9 cellular contexts compared by ENCODE assay signal in genomic region chr10:100655760-100656421, GRCh38.
DNase-seq lines count a peak whose midpoint lies in the region; ATAC-seq and TF ChIP-seq lines count a peak whose summit lies in the region.
"Had no signal": no experiment of that assay in that cellular context is flagged by ENCODE, and none has a peak within 500 bp of the region (broad histone marks: within the 10 kb centered on the region; RNA-seq: fewer than 3 reads in every experiment).

No MANE protein-coding gene starts in this region.

- peak overlapping the region; percentile 47 for H3K4me3 ChIP-seq in A673 (ENCODE audit: low read depth, low read length, poor library complexity, severe bottlenecking)
- H3K4me3 ChIP-seq in H7 (ENCODE audit: insufficient read depth, low read depth, low read length), result peak overlapping the region; percentile 54
- peak overlapping the region; percentile 33 for H3K4me3 ChIP-seq in mesodermal cell (ENCODE audit: extremely low read depth, insufficient read depth, low read length, poor library complexity, severe bottlenecking)
- no peak overlapping the region for H3K4me3 ChIP-seq in GM23248

- no peak overlapping the region for H3K9ac ChIP-seq in GM23248

- H3K27me3 ChIP-seq in A673 (replicated peaks; ENCODE audit: insufficient read depth, low read depth, low read length, poor library complexity), result peaks cover 75% of the 10 kb centered on the region
- peaks cover 75% of the 10 kb centered on the region for H3K27me3 ChIP-seq in H7 (ENCODE audit: control insufficient read depth, insufficient read depth, low read length)
- peaks cover 76% of the 10 kb centered on the region for H3K27me3 ChIP-seq in GM23248 (replicated peaks; ENCODE audit: insufficient read depth)

- in situ Hi-C loops in GM23248 (cut with MboI), result no loop called here

- no peak for DNase-seq in A673 (ENCODE audit: low spot score)
- peak; percentile 83 for DNase-seq in H7
- DNase-seq in activated naive CD8-positive, alpha-beta T cell treated with anti-CD3 and anti-CD28 coated beads, Interleukin-2, amount 10 ng/mL, durations not matched to agents 7 days and 5 days, result no peak
- DNase-seq in GM23248, result no peak
- DNase-seq in NCI-H2107 (lab: John Stamatoyannopoulos, UW), result no peak
- no peak for DNase-seq in NCI-H774 (lab: John Stamatoyannopoulos, UW)
- DNase-seq: transverse colon had no signal

- H3K79me2 ChIP-seq in GM23248 (ENCODE audit: insufficient read depth), result no peaks in the 10 kb centered on the region

- H3F3A ChIP-seq in GM23248 (ENCODE audit: insufficient read depth), result no peaks in the 10 kb centered on the region

- WGBS in mesodermal cell (ENCODE audit: insufficient coverage in 2 of 2), 2 experiments, result 1 to 2% methylated on average over 24 to 28 of the region's 45 CpGs
- 1 to 2% methylated on average over 37 to 45 of the region's 45 CpGs for WGBS in GM23248 (ENCODE audit: low coverage in 1 of 2, low lambda C conversion rate in 2 of 2, missing lambda C conversion rate in 2 of 2), 2 experiments

- CTCF ChIA-PET in A673 (lab: Charles Lee), result no interaction called here

- H3K4me1 Mint-ChIP-seq in activated naive CD8-positive, alpha-beta T cell treated with anti-CD3 and anti-CD28 coated beads, Interleukin-2, amount 10 ng/mL, durations not matched to agents 7 days and 5 days, result peaks cover 21% of the 10 kb centered on the region

- H3K9me3 ChIP-seq in A673 (ENCODE audit: low read depth, low read length, poor library complexity, severe bottlenecking) (no peaks in the 10 kb centered on the region), mesodermal cell (ENCODE audit: control insufficient read depth, low read length) (no peaks in the 10 kb centered on the region), GM23248 (ENCODE audit: low read depth) (no peaks in the 10 kb centered on the region)
- H3K9me3 ChIP-seq: transverse colon had no signal

- H4K20me1 ChIP-seq in GM23248 (ENCODE audit: insufficient read depth), result no peaks in the 10 kb centered on the region

- H3K36me3 ChIP-seq in A673 (ENCODE audit: insufficient read depth, low read length, poor library complexity, severe bottlenecking), result no peaks in the 10 kb centered on the region
- no peaks in the 10 kb centered on the region for H3K36me3 ChIP-seq in H7 (replicated peaks; ENCODE audit: control insufficient read depth, insufficient read depth, low read length)
- no peaks in the 10 kb centered on the region for H3K36me3 ChIP-seq in mesodermal cell (ENCODE audit: control insufficient read depth, insufficient read depth, low read length)
- H3K36me3 ChIP-seq in GM23248 (ENCODE audit: low read depth), result no peaks in the 10 kb centered on the region
- H3K36me3 ChIP-seq: transverse colon had no signal

- H3K4me3 Mint-ChIP-seq in activated naive CD8-positive, alpha-beta T cell treated with anti-CD3 and anti-CD28 coated beads, Interleukin-2, amount 10 ng/mL, durations not matched to agents 7 days and 5 days, result peak overlapping the region; percentile 84

- H3K9me3 Mint-ChIP-seq in activated naive CD8-positive, alpha-beta T cell treated with anti-CD3 and anti-CD28 coated beads, Interleukin-2, amount 10 ng/mL, durations not matched to agents 7 days and 5 days, result no peaks in the 10 kb centered on the region

- H3K4me1 ChIP-seq in A673 (ENCODE audit: insufficient read depth, low read length, poor library complexity, severe bottlenecking) (peaks cover 17% of the 10 kb centered on the region), mesodermal cell (ENCODE audit: control insufficient read depth, insufficient read depth, low read length, poor library complexity, severe bottlenecking) (peaks cover 11% of the 10 kb centered on the region), GM23248 (ENCODE audit: insufficient read depth) (no peaks in the 10 kb centered on the region)

- H2AFZ ChIP-seq in GM23248, result no peak overlapping the region

- H3K27ac Mint-ChIP-seq in activated naive CD8-positive, alpha-beta T cell treated with anti-CD3 and anti-CD28 coated beads, Interleukin-2, amount 10 ng/mL, durations not matched to agents 7 days and 5 days, result no peak overlapping the region

- H3K36me3 Mint-ChIP-seq in activated naive CD8-positive, alpha-beta T cell treated with anti-CD3 and anti-CD28 coated beads, Interleukin-2, amount 10 ng/mL, durations not matched to agents 7 days and 5 days, result peaks cover 2% of the 10 kb centered on the region

- TF ChIP-seq CTCF in A673 (conservative IDR thresholded peaks at IDR 0.05; ENCODE audit: low read depth, low read length), result no peak

- H3K4me2 ChIP-seq in GM23248 (ENCODE audit: unreplicated experiment), result no peak overlapping the region

- no peak for ATAC-seq in activated naive CD8-positive, alpha-beta T cell treated with anti-CD3 and anti-CD28 coated beads, Interleukin-2, amount 10 ng/mL, durations not matched to agents 7 days and 5 days (ENCODE audit: low read depth)
- no peak for ATAC-seq in HG03354 (IDR thresholded peaks at IDR 0.05; ENCODE audit: poor library complexity, severe bottlenecking, unreplicated experiment)

- no TSS peak for BruUV-seq in A673 (replicated peaks; lab: Mats Ljungman, UMichigan)

- no peaks in the 10 kb centered on the region for H3K9me2 ChIP-seq in GM23248 (ENCODE audit: insufficient read depth)

- H3K27ac ChIP-seq in A673 (ENCODE audit: low read depth, low read length, poor library complexity, severe bottlenecking) (no peak overlapping the region), mesodermal cell (ENCODE audit: low read depth, low read length, severe bottlenecking) (no peak overlapping the region), GM23248 (no peak overlapping the region)
- H3K27ac ChIP-seq: transverse colon had no signal

- POLR2A ChIA-PET in A673 (lab: Charles Lee; ENCODE audit: low non-redundant PET), result no interaction called here
- POLR2A ChIA-PET in activated naive CD8-positive, alpha-beta T cell treated with anti-CD3 and anti-CD28 coated beads, Interleukin-2, amount 10 ng/mL, durations not matched to agents 7 days and 5 days (lab: Charles Lee), result no interaction called here

- H3K27me3 Mint-ChIP-seq in activated naive CD8-positive, alpha-beta T cell treated with anti-CD3 and anti-CD28 coated beads, Interleukin-2, amount 10 ng/mL, durations not matched to agents 7 days and 5 days, result peaks cover 78% of the 10 kb centered on the region

- intact Hi-C loops in A673 (cut with micrococcal nuclease; ENCODE audit: unreplicated experiment), result no loop called here
